Comparison of ENCODE assay signal across 1 cellular context in genomic region chr15:26771168-26771916, GRCh38.
TF ChIP-seq lines count a peak whose summit lies in the region.

No MANE protein-coding gene starts in this region.

TF ChIP-seq in HepG2, 621 proteins besides CTCF, POLR2A, EP300 and RAD21 (continued from another document and continues in another):
- TF ChIP-seq ZNF414 (CRISPR knock-in tag; IDR thresholded peaks at IDR 0.05) (no peak), ZNF354B (CRISPR knock-in tag; IDR thresholded peaks at IDR 0.05) (no peak), ZNF660 (CRISPR knock-in tag; IDR thresholded peaks at IDR 0.05; ENCODE audit: borderline replicate concordance, low read depth) (no peak), DPF2 (CRISPR knock-in tag; IDR thresholded peaks at IDR 0.05; ENCODE audit: borderline replicate concordance, low read depth) (no peak), NR0B2 (CRISPR knock-in tag; IDR thresholded peaks at IDR 0.05) (no peak), SP140L (CRISPR knock-in tag; IDR thresholded peaks at IDR 0.05; ENCODE audit: borderline replicate concordance) (0 out of 2 replicates have a peak, but pooled peaks have one; percentile 57), BORCS8-MEF2B (CRISPR knock-in tag; IDR thresholded peaks at IDR 0.05) (no peak), MXD1 (CRISPR knock-in tag; IDR thresholded peaks at IDR 0.05) (no peak), ZNF766 (CRISPR knock-in tag; IDR thresholded peaks at IDR 0.05; ENCODE audit: borderline replicate concordance) (no peak), ZNF7 (CRISPR knock-in tag; IDR thresholded peaks at IDR 0.05) (no peak), CEBPG (CRISPR knock-in tag; IDR thresholded peaks at IDR 0.05) (no peak), ZFY (CRISPR knock-in tag; IDR thresholded peaks at IDR 0.05) (no peak), ZNF12 (CRISPR knock-in tag; IDR thresholded peaks at IDR 0.05) (no peak), ZNF30 (CRISPR knock-in tag; IDR thresholded peaks at IDR 0.05) (no peak), ZNF180 (CRISPR knock-in tag; IDR thresholded peaks at IDR 0.05; ENCODE audit: borderline replicate concordance, low read depth) (no peak), ZBTB1 (CRISPR knock-in tag; IDR thresholded peaks at IDR 0.05; ENCODE audit: borderline replicate concordance) (no peak), ZC3H4 (CRISPR knock-in tag; IDR thresholded peaks at IDR 0.05; ENCODE audit: borderline replicate concordance) (no peak), HMGXB4 (CRISPR knock-in tag; IDR thresholded peaks at IDR 0.05; ENCODE audit: borderline replicate concordance in 1 of 2, low read depth in 1 of 2) (no peak), ZNF296 (CRISPR knock-in tag; conservative IDR thresholded peaks at IDR 0.05) (no peak), NFIB (CRISPR knock-in tag; IDR thresholded peaks at IDR 0.05; ENCODE audit: borderline replicate concordance) (no peak), RBM39 (IDR thresholded peaks at IDR 0.05; ENCODE audit: low read depth, low read length, poor library complexity, severe bottlenecking) (no peak), THAP7 (CRISPR knock-in tag; IDR thresholded peaks at IDR 0.05) (no peak), LRRFIP1 (CRISPR knock-in tag; conservative IDR thresholded peaks at IDR 0.05) (no peak), ZBTB20 (CRISPR knock-in tag; IDR thresholded peaks at IDR 0.05; ENCODE audit: borderline replicate concordance, low read depth) (no peak), ARHGAP35 (CRISPR knock-in tag; IDR thresholded peaks at IDR 0.05; ENCODE audit: borderline replicate concordance) (no peak), PTBP1 (IDR thresholded peaks at IDR 0.05; ENCODE audit: low read depth, low read length, poor library complexity, severe bottlenecking) (no peak), ZNF878 (CRISPR knock-in tag; IDR thresholded peaks at IDR 0.05) (no peak), FOXO4 (CRISPR knock-in tag; conservative IDR thresholded peaks at IDR 0.05) (no peak), SOX6 (IDR thresholded peaks at IDR 0.05) (no peak), SOX6 (CRISPR knock-in tag; IDR thresholded peaks at IDR 0.05) (no peak), SALL1 (CRISPR knock-in tag; IDR thresholded peaks at IDR 0.05) (peak; percentile 38; the same call in 1 of the 2 replicates), KLF12 (CRISPR knock-in tag; IDR thresholded peaks at IDR 0.05; ENCODE audit: borderline replicate concordance) (no peak), BRF2 (CRISPR knock-in tag; IDR thresholded peaks at IDR 0.05) (no peak), MLX (CRISPR knock-in tag; IDR thresholded peaks at IDR 0.05) (no peak), ZNF747 (CRISPR knock-in tag; IDR thresholded peaks at IDR 0.05; ENCODE audit: borderline replicate concordance) (no peak), CHD2 (IDR thresholded peaks at IDR 0.05; ENCODE audit: low read depth, low read length) (no peak), MATR3 (CRISPR knock-in tag; IDR thresholded peaks at IDR 0.05) (no peak), THAP9 (CRISPR knock-in tag; IDR thresholded peaks at IDR 0.05; ENCODE audit: borderline replicate concordance) (no peak), SIN3A (IDR thresholded peaks at IDR 0.05; ENCODE audit: borderline replicate concordance, low read depth, low read length) (no peak), KLF16 (CRISPR knock-in tag; IDR thresholded peaks at IDR 0.05) (no peak), ARNTL (CRISPR knock-in tag; IDR thresholded peaks at IDR 0.05) (no peak), ZNF839 (CRISPR knock-in tag; IDR thresholded peaks at IDR 0.05; ENCODE audit: borderline replicate concordance) (no peak), MAZ (IDR thresholded peaks at IDR 0.05; ENCODE audit: borderline replicate concordance, low read depth, low read length) (no peak), MAZ (CRISPR knock-in tag; IDR thresholded peaks at IDR 0.05; ENCODE audit: low read depth) (no peak), REXO4 (CRISPR knock-in tag; IDR thresholded peaks at IDR 0.05; ENCODE audit: borderline replicate concordance) (no peak), JARID2 (CRISPR knock-in tag; IDR thresholded peaks at IDR 0.05; ENCODE audit: insufficient replicate concordance) (no peak), ZNF891 (CRISPR knock-in tag; IDR thresholded peaks at IDR 0.05) (no peak), DNMT3B (CRISPR knock-in tag; conservative IDR thresholded peaks at IDR 0.05) (no peak), ZNF329 (CRISPR knock-in tag; IDR thresholded peaks at IDR 0.05; ENCODE audit: low read depth) (no peak), HMG20A (CRISPR knock-in tag; IDR thresholded peaks at IDR 0.05; ENCODE audit: borderline replicate concordance) (no peak), DZIP1 (CRISPR knock-in tag; IDR thresholded peaks at IDR 0.05) (no peak), HNRNPLL (IDR thresholded peaks at IDR 0.05; ENCODE audit: low read depth, low read length, poor library complexity, severe bottlenecking) (no peak), ZNF343 (CRISPR knock-in tag; IDR thresholded peaks at IDR 0.05) (no peak), ZNF501 (CRISPR knock-in tag; IDR thresholded peaks at IDR 0.05) (no peak), SMARCC2 (IDR thresholded peaks at IDR 0.05) (no peak), DMAP1 (CRISPR knock-in tag; IDR thresholded peaks at IDR 0.05) (no peak), ZNF841 (CRISPR knock-in tag; IDR thresholded peaks at IDR 0.05; ENCODE audit: borderline replicate concordance) (no peak), ZNF441 (CRISPR knock-in tag; IDR thresholded peaks at IDR 0.05; ENCODE audit: borderline replicate concordance) (peak; percentile 89; the same call in 1 of the 2 replicates), ATF7 (IDR thresholded peaks at IDR 0.05) (no peak), ATF7 (CRISPR knock-in tag; IDR thresholded peaks at IDR 0.05) (no peak)
